ENCODE assay signal across 21 cellular contexts in the genomic region with DNA sequence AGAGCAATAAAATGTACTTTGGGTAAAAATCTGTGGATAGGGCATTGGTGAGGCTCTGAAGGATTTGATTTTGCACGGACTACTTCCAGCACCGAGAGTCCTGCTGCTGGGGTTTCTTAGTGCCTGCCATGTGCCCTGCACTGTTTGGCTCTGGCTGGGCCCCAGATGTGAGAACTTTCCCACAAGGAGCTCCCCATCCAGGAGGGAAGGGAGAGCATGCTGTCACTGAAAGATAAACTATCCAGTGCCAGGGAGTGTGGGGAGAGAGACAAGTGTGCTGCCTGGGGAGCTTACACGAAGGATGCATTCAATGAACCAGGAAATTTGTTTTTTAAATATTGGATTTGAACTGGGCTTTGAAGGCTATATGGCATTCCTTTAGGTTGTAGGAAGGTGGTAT. TPM values are rescaled to one million over a fixed set of nuclear protein-coding genes. Genes with fewer than 3 reads are reported as not detected.
A peak's percentile ranks its signal among the peaks of the same experiment; 100 is the strongest.
DNase-seq lines count a peak whose midpoint lies in the region; ATAC-seq and TF ChIP-seq lines count a peak whose summit lies in the region.
"Had no signal": no experiment of that assay in that cellular context is flagged by ENCODE, and none has a peak within 500 bp of the region (broad histone marks: within the 10 kb centered on the region; RNA-seq: fewer than 3 reads in every experiment).

No MANE protein-coding gene starts in this region.

- H3K4me1 Mint-ChIP-seq in neural progenitor cell, result peaks cover 29% of the 10 kb centered on the region
- H3K4me1 Mint-ChIP-seq in natural killer cell, result peaks cover 58 to 71% of the 10 kb centered on the region in 2 donors

- CTCF ChIA-PET in Panc1 (lab: Charles Lee), result no interaction called here

- no peak overlapping the region for H3K9ac ChIP-seq in DND-41 (ENCODE audit: low read depth, low read length)
- H3K9ac ChIP-seq in neural progenitor cell, result no peak overlapping the region
- H3K9ac ChIP-seq: BLaER1 had no signal

- no peaks in the 10 kb centered on the region for H3K9me3 ChIP-seq in DND-41 (ENCODE audit: insufficient read depth, low read length, severe bottlenecking)
- no peaks in the 10 kb centered on the region for H3K9me3 ChIP-seq in Panc1 (ENCODE audit: control insufficient read depth, insufficient read depth, low read depth, low read length)
- no peaks in the 10 kb centered on the region for H3K9me3 ChIP-seq in right atrium auricular region
- no peaks in the 10 kb centered on the region for H3K9me3 ChIP-seq in stomach
- H3K9me3 ChIP-seq in neural progenitor cell (ENCODE audit: low read depth), result no peaks in the 10 kb centered on the region
- H3K9me3 ChIP-seq: BLaER1, mucosa of descending colon had no signal

- H3K4me1 ChIP-seq in DND-41 (ENCODE audit: insufficient read depth, low read length) (peaks cover 45% of the 10 kb centered on the region), Panc1 (ENCODE audit: control insufficient read depth, insufficient read depth, low read length) (no peaks in the 10 kb centered on the region; the same call in 1 of the 2 replicates), right atrium auricular region (peaks cover 0 to 66% of the 10 kb centered on the region in 2 donors), stomach (peaks cover 30 to 98% (median 66%) of the 10 kb centered on the region in 4 donors), neural progenitor cell (peaks cover 21% of the 10 kb centered on the region)

- intact Hi-C loops in Panc1 (cut with micrococcal nuclease; ENCODE audit: unreplicated experiment) (no loop called here), stomach (cut with DNase I; ENCODE audit: low total_unique reads) (no loop called here), natural killer cell (cut with micrococcal nuclease) (loop anchor here (10.0 kb wide), 1 partner anchor 439 kb away; a partner anchor contains a TSS)

- TF ChIP-seq CTCF in DND-41 (IDR thresholded peaks at IDR 0.05; ENCODE audit: borderline replicate concordance, extremely low read depth, low read length, poor library complexity, severe bottlenecking) (no peak), Panc1 (IDR thresholded peaks at IDR 0.05) (no peak), right atrium auricular region (IDR thresholded peaks at IDR 0.05) (no peak), stomach (IDR thresholded peaks at IDR 0.05) (no peak), neural progenitor cell (IDR thresholded peaks at IDR 0.05) (no peak), natural killer cell (IDR thresholded peaks at IDR 0.05) (no peak)

- H3K9me3 Mint-ChIP-seq in neural progenitor cell, result no peaks in the 10 kb centered on the region
- H3K9me3 Mint-ChIP-seq in natural killer cell, result no peaks in the 10 kb centered on the region
- H3K9me3 Mint-ChIP-seq: activated CD4-positive, alpha-beta T cell treated with anti-CD3 and anti-CD28 coated beads, Interleukin-2, amount 10 ng/mL, durations not matched to agents 24 days and 14 days; activated T-cell treated with anti-CD3 and anti-CD28 coated beads, Interleukin-2, amount 50 U/mL, for 4 hours; HFFc6 had no signal

- no TSS peak for BruUV-seq in Panc1 (replicated peaks; lab: Mats Ljungman, UMichigan)

- no peaks in the 10 kb centered on the region; the same call in 1 of the 2 replicates for H3K36me3 ChIP-seq in DND-41 (ENCODE audit: insufficient read depth, low read length)
- no peaks in the 10 kb centered on the region for H3K36me3 ChIP-seq in Panc1 (ENCODE audit: control insufficient read depth, insufficient read depth, low read length)
- H3K36me3 ChIP-seq in right atrium auricular region, result peaks cover 3% of the 10 kb centered on the region
- peaks cover 0 to 5% (median 3%) of the 10 kb centered on the region in 4 donors for H3K36me3 ChIP-seq in stomach
- no peaks in the 10 kb centered on the region for H3K36me3 ChIP-seq in neural progenitor cell

- no peak overlapping the region for H3K4me3 Mint-ChIP-seq in neural progenitor cell
- H3K4me3 Mint-ChIP-seq in natural killer cell, result no peak overlapping the region
- H3K4me3 Mint-ChIP-seq: activated CD4-positive, alpha-beta T cell treated with anti-CD3 and anti-CD28 coated beads, Interleukin-2, amount 10 ng/mL, durations not matched to agents 24 days and 14 days; activated T-cell treated with anti-CD3 and anti-CD28 coated beads, Interleukin-2, amount 50 U/mL, for 4 hours; HFFc6 had no signal

- H3K4me2 ChIP-seq in DND-41 (ENCODE audit: insufficient read depth, low read length) (no peak overlapping the region), neural progenitor cell (no peak overlapping the region)
- H3K4me2 ChIP-seq: BLaER1 had no signal

- H3K79me2 ChIP-seq in DND-41 (ENCODE audit: insufficient read depth, low read length) (peaks cover 79% of the 10 kb centered on the region), neural progenitor cell (ENCODE audit: low read depth) (peaks cover 42% of the 10 kb centered on the region)

- DNase-seq in DND-41 (no peak), Panc1 (ENCODE audit: low read depth, low spot score) (no peak), right atrium auricular region (ENCODE audit: low spot score) (no peak), stomach (no peak), neural progenitor cell (ENCODE audit: low spot score) (no peak), natural killer cell (no peak), ureter (ENCODE audit: low spot score) (no peak)
- DNase-seq: activated CD4-positive, alpha-beta T cell treated with anti-CD3 and anti-CD28 coated beads, Interleukin-2, amount 10 ng/mL, durations not matched to agents 24 days and 14 days; activated gamma-delta T cell treated with Interleukin-2 at 50 U/mL for 16 hours; activated T-cell treated with anti-CD3 and anti-CD28 coated beads, Interleukin-2, amount 50 U/mL, for 4 hours; HFFc6; KG1; mucosa of descending colon; NCI-H1417 treated with DMSO at 0.1 percent for 48 hours; NCI-H446; posterior cingulate gyrus; stimulated activated naive CD4-positive, alpha-beta T cell had no signal

- H3K36me3 Mint-ChIP-seq in neural progenitor cell, result peaks cover 16% of the 10 kb centered on the region
- no peaks in the 10 kb centered on the region for H3K36me3 Mint-ChIP-seq in natural killer cell

- H3F3A ChIP-seq in neural progenitor cell (ENCODE audit: low read depth), result peaks cover 18% of the 10 kb centered on the region

- POLR2A ChIA-PET in Panc1 (lab: Charles Lee), result interaction anchor here (0.6 kb wide), 3 partner anchors 488 to 1410 kb away, joined by 3 to 7 read pairs (median 3); no protein-coding TSS in a partner anchor

- H2AFZ ChIP-seq in DND-41 (ENCODE audit: low read depth, low read length), result no peak overlapping the region
- H2AFZ ChIP-seq in neural progenitor cell (replicated peaks), result no peak overlapping the region

- H3K27ac Mint-ChIP-seq in neural progenitor cell, result no peak overlapping the region
- H3K27ac Mint-ChIP-seq in natural killer cell, result no peak overlapping the region
- H3K27ac Mint-ChIP-seq: activated CD4-positive, alpha-beta T cell treated with anti-CD3 and anti-CD28 coated beads, Interleukin-2, amount 10 ng/mL, durations not matched to agents 24 days and 14 days had no signal

- TF ChIP-seq POLR2A in stomach (IDR thresholded peaks at IDR 0.05), result no peak

- in situ Hi-C loops in Panc1 (cut with HindIII; ENCODE audit: low pct_unique_long_range_greater_than_20kb, low sequenced_read_pairs), result no loop called here

- no peaks in the 10 kb centered on the region for H3K27me3 Mint-ChIP-seq in neural progenitor cell (ENCODE audit: insufficient read depth, low read depth)
- H3K27me3 Mint-ChIP-seq in natural killer cell (ENCODE audit: low read depth in 2 of 2), result no peaks in the 10 kb centered on the region
- H3K27me3 Mint-ChIP-seq: activated CD4-positive, alpha-beta T cell treated with anti-CD3 and anti-CD28 coated beads, Interleukin-2, amount 10 ng/mL, durations not matched to agents 24 days and 14 days had no signal

- H3K27me3 ChIP-seq in DND-41 (ENCODE audit: insufficient read depth, low read length, poor library complexity) (no peaks in the 10 kb centered on the region), Panc1 (ENCODE audit: control insufficient read depth, insufficient read depth, low read length) (no peaks in the 10 kb centered on the region), right atrium auricular region (no peaks in the 10 kb centered on the region), stomach (no peaks in the 10 kb centered on the region), neural progenitor cell (no peaks in the 10 kb centered on the region)
- H3K27me3 ChIP-seq: BLaER1 had no signal

- ATAC-seq in DND-41 (ENCODE audit: insufficient read depth, low read depth), result no peak
- ATAC-seq in Panc1, result 0 out of 2 replicates have a peak, but pooled peaks have one; percentile 27
- ATAC-seq in natural killer cell, result no peak
- ATAC-seq: activated T-cell treated with anti-CD3 and anti-CD28 coated beads, Interleukin-2, amount 50 U/mL, for 4 hours; SK-N-SH treated with all-trans-retinoic acid at 6 μM for 48 hours had no signal

- H4K20me1 ChIP-seq in DND-41 (ENCODE audit: insufficient read depth, low read length), result no peaks in the 10 kb centered on the region
- H4K20me1 ChIP-seq in neural progenitor cell (ENCODE audit: low read depth), result peaks cover 45% of the 10 kb centered on the region

- no peak for TF ChIP-seq EP300 in stomach (IDR thresholded peaks at IDR 0.05)

- H3K27ac ChIP-seq in DND-41 (ENCODE audit: low read length), result peak overlapping the region; percentile 52; the same call in 1 of the 2 replicates
- no peak overlapping the region for H3K27ac ChIP-seq in Panc1 (ENCODE audit: low read length)
- peak overlapping the region; percentile 71 to 91 for H3K27ac ChIP-seq in right atrium auricular region
- H3K27ac ChIP-seq in stomach, result peak overlapping the region in 4 of 5 donors; percentile 10 to 85 (median 64)
- H3K27ac ChIP-seq in neural progenitor cell, result no peak overlapping the region
- H3K27ac ChIP-seq: BLaER1, RWPE1, VCaP had no signal

- 58 to 83% (median 79%) methylated on average over 3 of the region's 3 CpGs for WGBS in stomach, 5 donors

- no peak overlapping the region for H3K4me3 ChIP-seq in DND-41 (ENCODE audit: low read depth in 1 of 2, low read length in 2 of 2)
- no peak overlapping the region for H3K4me3 ChIP-seq in Panc1 (ENCODE audit: low read depth in 2 of 2, low read length in 2 of 2)
- no peak overlapping the region for H3K4me3 ChIP-seq in right atrium auricular region
- no peak overlapping the region for H3K4me3 ChIP-seq in stomach
- H3K4me3 ChIP-seq in neural progenitor cell, result no peak overlapping the region
- H3K4me3 ChIP-seq: BLaER1, mucosa of descending colon had no signal

RNA-seq across cellular contexts. Expression of a gene that starts 30.2 kb away (rescaled TPM):
- 90.0 TPM for total RNA-seq in Panc1 (2021; ENCODE audit: unreplicated experiment)
- 13.9 TPM for polyA plus RNA-seq in Panc1 (2012; ENCODE audit: insufficient read length)
- 100 to 1,000 TPM; 117 to 186 TPM for total RNA-seq in right atrium auricular region
- 100 to 1,000 TPM; 185 to 885 (median 487) TPM for total RNA-seq in stomach
- 10 to 100 TPM in 1 of 3 donors, 1 to 10 TPM in 2; 8.0 to 14.6 (median 8.9) TPM for polyA plus RNA-seq in stomach
- 18.9 and 27.4 TPM in 2 replicates for total RNA-seq in neural progenitor cell (ENCODE audit: low replicate concordance)
- 100 to 1,000 TPM; 137 to 163 (median 149) TPM for total RNA-seq in natural killer cell
- total RNA-seq in ureter, result 560 TPM

Comparison
In these comparisons a context has a peak if more than half of its experiments do, and no peak if none do; other contexts are left out.
1. H3K27ac ChIP-seq: peak in DND-41 (single experiment), right atrium auricular region (2 of 2) and stomach (4 of 5); none in Panc1 (single experiment) and neural progenitor cell (single experiment).